In genomic region chr20:25282034-25282781, GRCh38 we compare ENCODE assay signal across 9 cellular contexts. TPM values are rescaled to one million over a fixed set of nuclear protein-coding genes. Genes with fewer than 3 reads are reported as not detected.
DNase-seq lines count a peak whose midpoint lies in the region; ATAC-seq and TF ChIP-seq lines count a peak whose summit lies in the region.
"Had no signal": no experiment of that assay in that cellular context is flagged by ENCODE, and none has a peak within 500 bp of the region (broad histone marks: within the 10 kb centered on the region; RNA-seq: fewer than 3 reads in every experiment).

No MANE protein-coding gene starts in this region.

- no peaks in the 10 kb centered on the region for H4K20me1 ChIP-seq in KMS-11 (ENCODE audit: insufficient read depth)

- no peaks in the 10 kb centered on the region for H3K27me3 ChIP-seq in KMS-11 (ENCODE audit: insufficient read depth, low read depth)
- no peaks in the 10 kb centered on the region for H3K27me3 ChIP-seq in dorsolateral prefrontal cortex

- H3K4me3 ChIP-seq in KMS-11 (IDR thresholded peaks at IDR 0.05; ENCODE audit: insufficient read depth, low read depth, low read length) (no peak overlapping the region), dorsolateral prefrontal cortex (no peak overlapping the region)

- ATAC-seq in GM19463 (IDR thresholded peaks at IDR 0.05; ENCODE audit: unreplicated experiment) (peak; percentile 18), sciatic nerve (no peak), GM19452 (IDR thresholded peaks at IDR 0.05; ENCODE audit: unreplicated experiment) (no peak)

- H2AFZ ChIP-seq in KMS-11 (ENCODE audit: low read depth) = no peak overlapping the region

- H3K9ac ChIP-seq in KMS-11 = peak overlapping the region; percentile 50; the same call in 1 of the 2 replicates

- DNase-seq in dorsolateral prefrontal cortex (peak in 8 of 10 donors; percentile 2 to 45 (median 22)), sciatic nerve (ENCODE audit: low spot score) (peak; percentile 51), Calu3 (no peak), iPS-NIHi7 (ENCODE audit: extremely low spot score) (no peak)
- DNase-seq: NCI-H1694, T1000 had no signal

- H3K27ac ChIP-seq in KMS-11 (peak overlapping the region; percentile 85), dorsolateral prefrontal cortex (peak overlapping the region in 5 of 59 donors; percentile 4 to 29 (median 13))

- CTCF ChIA-PET in Calu3 (lab: Charles Lee) = no interaction called here

- peaks cover 7% of the 10 kb centered on the region for H3K4me1 Mint-ChIP-seq in Calu3 (ENCODE audit: low read depth, unreplicated experiment)

- H3K4me2 ChIP-seq in KMS-11 = peak overlapping the region; percentile 84

- H3K36me3 ChIP-seq in KMS-11 (ENCODE audit: insufficient read depth) = no peaks in the 10 kb centered on the region; the same call in 1 of the 2 replicates

- H3K36me3 Mint-ChIP-seq in Calu3 (ENCODE audit: insufficient read depth, unreplicated experiment) = peaks cover 42% of the 10 kb centered on the region

- H3K4me1 ChIP-seq in KMS-11 (ENCODE audit: low read depth, poor library complexity, severe bottlenecking) = peaks cover 40% of the 10 kb centered on the region

- no peak overlapping the region for H3K4me3 Mint-ChIP-seq in Calu3 (ENCODE audit: low read depth, unreplicated experiment)

- no peaks in the 10 kb centered on the region for H3K9me3 Mint-ChIP-seq in Calu3 (ENCODE audit: low read depth, unreplicated experiment)

- no TSS peak for BruUV-seq in Calu3 (replicated peaks; lab: Mats Ljungman, UMichigan)

- H3K79me2 ChIP-seq in KMS-11 (ENCODE audit: insufficient read depth, low read depth) = no peaks in the 10 kb centered on the region

- TF ChIP-seq CTCF in KMS-11 (conservative IDR thresholded peaks at IDR 0.05; ENCODE audit: low read depth, low read length) = no peak
- TF ChIP-seq CTCF in dorsolateral prefrontal cortex (IDR thresholded peaks at IDR 0.05 in 54 of 56, conservative IDR thresholded peaks at IDR 0.05 in 2 of 56; ENCODE audit: low read depth in 1 of 56, partially characterized antibody in 56 of 56) = no peak
- TF ChIP-seq CTCF in Calu3 (IDR thresholded peaks at IDR 0.05; ENCODE audit: unreplicated experiment) = no peak

- no peaks in the 10 kb centered on the region for H3K27me3 Mint-ChIP-seq in Calu3 (ENCODE audit: unreplicated experiment)

- no peak overlapping the region for H3K27ac Mint-ChIP-seq in Calu3 (ENCODE audit: unreplicated experiment)

- intact Hi-C loops in dorsolateral prefrontal cortex (cut with DNase I) (no loop called here), sciatic nerve (cut with DNase I) (no loop called here), Calu3 (cut with micrococcal nuclease; ENCODE audit: unreplicated experiment) (no loop called here)

RNA-seq across cellular contexts. Expression of gene PYGB, which starts 34.3 kb away (rescaled TPM):
- total RNA-seq in dorsolateral prefrontal cortex = 100 to 1,000 TPM in 116 of 120 experiments, 10 to 100 TPM in 4; 83.2 to 226 (median 146) TPM
- total RNA-seq in sciatic nerve = 37.9 TPM
- 253 and 258 TPM in 2 replicates for total RNA-seq in Calu3 (2022)

Comparison
In these comparisons a context has a peak if more than half of its experiments do, and no peak if none do; other contexts are left out.
1. DNase-seq: peak in dorsolateral prefrontal cortex (8 of 10) and sciatic nerve (single experiment); none in Calu3 (single experiment) and iPS-NIHi7 (single experiment).